10 cellular contexts compared by ENCODE assay signal in genomic region chr3:10164201-10164545, GRCh38. TPM values are rescaled to one million over a fixed set of nuclear protein-coding genes. Genes with fewer than 3 reads are reported as not detected.
DNase-seq lines count a peak whose midpoint lies in the region; ATAC-seq and TF ChIP-seq lines count a peak whose summit lies in the region.
"Not testable (repeated sequence)": the region's sequence is repeated elsewhere in the genome, so short reads cannot be mapped to it uniquely, and the experiment has no call there.
"Had no signal": no experiment of that assay in that cellular context is flagged by ENCODE, and none has a peak within 500 bp of the region (broad histone marks: within the 10 kb centered on the region; RNA-seq: fewer than 3 reads in every experiment).

No MANE protein-coding gene starts in this region.

- not testable (repeated sequence) for H3K27me3 ChIP-seq in BLaER1 treated with 17β-estradiol and CSF1 and Interleukin-3, amounts not matched to agents 10 nM and 100 nM; ascending aorta; left lung; osteoblast (ENCODE audit: insufficient read depth, low read length); suprapubic skin

- peaks cover 25 to 71% (median 46%) of the 10 kb centered on the region in 10 experiments for H3K4me1 ChIP-seq in BLaER1 treated with 17β-estradiol and CSF1 and Interleukin-3, amounts not matched to agents 10 nM and 100 nM
- not testable (repeated sequence) for H3K4me1 ChIP-seq in ascending aorta; osteoblast (ENCODE audit: insufficient read depth, low read length)
- H3K4me1 ChIP-seq in left lung (peaks cover 2 to 49% of the 10 kb centered on the region in 2 donors), suprapubic skin (peaks cover 25% of the 10 kb centered on the region)

- peaks cover 10 to 18% (median 17%) of the 10 kb centered on the region in 11 experiments for H3K9me3 ChIP-seq in BLaER1 treated with 17β-estradiol and CSF1 and Interleukin-3, amounts not matched to agents 10 nM and 100 nM (replicated peaks in 1 of 11)
- not testable (repeated sequence) for H3K9me3 ChIP-seq in ascending aorta; left lung; osteoblast (ENCODE audit: low read depth, low read length); suprapubic skin

- peak overlapping the region in 1 of 3 donors; percentile 39 for H3K27ac Mint-ChIP-seq in IgD-negative memory B cell

- intact Hi-C loops in ascending aorta (cut with DNase I) = loop anchor here (1.0 to 2.0 kb wide), 4 partner anchors 23 to 61 kb away; partner anchors contain the start of gene VHL
- intact Hi-C loops in left lung (cut with DNase I) = loop anchor here in 1 of 2 donors (10.0 kb wide), 1 partner anchor 61 kb away; no protein-coding TSS in a partner anchor

- 70% methylated on average over 12 of the region's 12 CpGs for WGBS in suprapubic skin

- H4K20me1 ChIP-seq in BLaER1 treated with 17β-estradiol and CSF1 and Interleukin-3, amounts not matched to agents 10 nM and 100 nM; osteoblast (ENCODE audit: insufficient read depth, low read length): not testable (repeated sequence)

- not testable (repeated sequence) for H3K27ac ChIP-seq in BLaER1 treated with 17β-estradiol and CSF1 and Interleukin-3, amounts not matched to agents 10 nM and 100 nM; left lung; osteoblast (ENCODE audit: low read depth, low read length); suprapubic skin
- H3K27ac ChIP-seq in ascending aorta = peak overlapping the region; percentile 90 to 93

- H3K4me1 Mint-ChIP-seq in IgD-negative memory B cell = peaks cover 28% of the 10 kb centered on the region in 3 donors

- TF ChIP-seq CTCF in WI38 (IDR thresholded peaks at IDR 0.05; ENCODE audit: low read depth, low read length); ascending aorta (IDR thresholded peaks at IDR 0.05); epithelial cell of esophagus (IDR thresholded peaks at IDR 0.05; ENCODE audit: insufficient read depth, low read depth, low read length, missing control alignments); left lung (IDR thresholded peaks at IDR 0.05); osteoblast (IDR thresholded peaks at IDR 0.05; ENCODE audit: extremely low read depth, low read depth, low read length); suprapubic skin (IDR thresholded peaks at IDR 0.05): not testable (repeated sequence)

- ATAC-seq in left lung = not testable (repeated sequence)

- peak overlapping the region; percentile 63 to 86 (median 84) for H3K4me3 Mint-ChIP-seq in IgD-negative memory B cell

- H3K4me3 ChIP-seq in BLaER1 treated with 17β-estradiol and CSF1 and Interleukin-3, amounts not matched to agents 10 nM and 100 nM = peak overlapping the region in 9 of 10 experiments; percentile 72 to 100 (median 94); a peak in 16 of 20 replicates
- H3K4me3 ChIP-seq in WI38 (ENCODE audit: low read depth, low read length) (peak overlapping the region; percentile 83), ascending aorta (peak overlapping the region; percentile 86 to 91), epithelial cell of esophagus (ENCODE audit: low read length) (peak overlapping the region; percentile 56), left lung (peak overlapping the region; percentile 77 to 80), osteoblast (ENCODE audit: insufficient read depth, low read length) (peak overlapping the region; percentile 98), suprapubic skin (peak overlapping the region; percentile 74)

- H3K36me3 ChIP-seq in BLaER1 treated with 17β-estradiol and CSF1 and Interleukin-3, amounts not matched to agents 10 nM and 100 nM = peaks cover 7 to 29% (median 20%) of the 10 kb centered on the region in 11 experiments; a peak in 19 of 22 replicates
- H3K36me3 ChIP-seq in ascending aorta; left lung; osteoblast (ENCODE audit: insufficient read depth, low read length); suprapubic skin: not testable (repeated sequence)

- peaks cover 11% of the 10 kb centered on the region for H3K36me3 Mint-ChIP-seq in IgD-negative memory B cell

- not testable (repeated sequence) for H3K9me3 Mint-ChIP-seq in IgD-negative memory B cell

- peak overlapping the region in 3 of 11 experiments; percentile 82 to 98 (median 93); a peak in 3 of 22 replicates for H3K9ac ChIP-seq in BLaER1 treated with 17β-estradiol and CSF1 and Interleukin-3, amounts not matched to agents 10 nM and 100 nM

- H3K79me2 ChIP-seq in osteoblast (ENCODE audit: insufficient read depth, low read length) = peaks cover 15% of the 10 kb centered on the region

- H2AFZ ChIP-seq in osteoblast (ENCODE audit: low read length) = peak overlapping the region; percentile 96

- H3K4me2 ChIP-seq in BLaER1 treated with 17β-estradiol and CSF1 and Interleukin-3, amounts not matched to agents 10 nM and 100 nM = peak overlapping the region; percentile 88 to 99 (median 95)
- peak overlapping the region; percentile 95 for H3K4me2 ChIP-seq in osteoblast (ENCODE audit: insufficient read depth, low read length)

- not testable (repeated sequence) for H3K27me3 Mint-ChIP-seq in IgD-negative memory B cell

- not testable (repeated sequence) for TF ChIP-seq EP300 in suprapubic skin (IDR thresholded peaks at IDR 0.05)

- TF ChIP-seq POLR2A in suprapubic skin (IDR thresholded peaks at IDR 0.05) = not testable (repeated sequence)

- DNase-seq in ascending aorta (ENCODE audit: low spot score in 2 of 2); epithelial cell of esophagus (ENCODE audit: low read depth); left lung; osteoblast (ENCODE audit: insufficient read length, low spot score, missing footprints); suprapubic skin (ENCODE audit: low spot score in 2 of 2): not testable (repeated sequence)

RNA-seq across cellular contexts. Expression of gene IRAK2, which starts 0.5 kb away (rescaled TPM):
- polyA plus RNA-seq in IgD-negative memory B cell = 8.4 TPM
- total RNA-seq in ascending aorta (1.3 TPM), left lung (1 to 10 TPM; 3.3 to 8.5 TPM), osteoblast (3.2 and 4.0 TPM in 2 replicates), suprapubic skin (10 to 100 TPM in 1 of 4 donors, 1 to 10 TPM in 3; 3.6 to 13.6 (median 7.4) TPM)

RNA-seq across cellular contexts. Expression of gene VHL, which starts 22.6 kb away (rescaled TPM):
- polyA plus RNA-seq in IgD-negative memory B cell = 47.3 TPM
- total RNA-seq in ascending aorta (34.4 TPM), left lung (10 to 100 TPM; 36.8 to 40.7 TPM), osteoblast (33.9 and 36.9 TPM in 2 replicates), suprapubic skin (10 to 100 TPM; 36.4 to 49.1 (median 42.8) TPM)

RNA-seq across cellular contexts. Expression of gene BRK1, which starts 48.7 kb away (rescaled TPM):
- 221 TPM for polyA plus RNA-seq in IgD-negative memory B cell
- 87.3 TPM for total RNA-seq in ascending aorta
- total RNA-seq in left lung = 100 to 1,000 TPM; 114 to 126 TPM
- total RNA-seq in osteoblast = 113 and 114 TPM in 2 replicates
- total RNA-seq in suprapubic skin = 100 to 1,000 TPM in 1 of 4 donors, 10 to 100 TPM in 3; 51.7 to 101 (median 83.9) TPM

RNA-seq across cellular contexts. Expression of gene FANCD2OS, which starts 56.1 kb away (rescaled TPM):
- polyA plus RNA-seq in IgD-negative memory B cell = not detected
- not detected for total RNA-seq in ascending aorta
- total RNA-seq in left lung = not detected
- not detected in 2 replicates for total RNA-seq in osteoblast
- not detected for total RNA-seq in suprapubic skin
- total RNA-seq: thyroid gland had no signal
- polyA plus RNA-seq: small intestine had no signal
